In genomic region chr12:108146035-108146893, GRCh38 we compare ENCODE assay signal across 25 cellular contexts. TPM values are rescaled to one million over a fixed set of nuclear protein-coding genes. Genes with fewer than 3 reads are reported as not detected.
"Had no signal": no experiment of that assay in that cellular context is flagged by ENCODE, and none has a peak within 500 bp of the region (broad histone marks: within the 10 kb centered on the region; RNA-seq: fewer than 3 reads in every experiment).

No MANE protein-coding gene starts in this region.

- H3K79me2 ChIP-seq: hepatocyte had no signal

- H3K4me3 Mint-ChIP-seq: natural killer cell treated with Interleukin-12 subunit alpha and Interleukin-12 subunit beta and Interleukin-15 and Interleukin-18, amount 100 ng/mL, for 72 hours; stimulated activated naive CD8-positive, alpha-beta T cell treated with anti-CD3 and anti-CD28 coated beads, Interleukin-15, amount 100 ng/mL, for 72 hours; type B pancreatic cell had no signal

- H3K9me3 ChIP-seq: heart right ventricle, lower lobe of right lung, mucosa of descending colon, pancreas, psoas muscle, right lobe of liver, tibial nerve, uterus had no signal

- H3K9me3 Mint-ChIP-seq: natural killer cell treated with Interleukin-12 subunit alpha and Interleukin-12 subunit beta and Interleukin-15 and Interleukin-18, amount 100 ng/mL, for 72 hours; stimulated activated naive CD8-positive, alpha-beta T cell treated with anti-CD3 and anti-CD28 coated beads, Interleukin-15, amount 100 ng/mL, for 72 hours; type B pancreatic cell had no signal

- H3K27me3 ChIP-seq: hepatocyte, pancreas, right lobe of liver, tibial nerve, uterus had no signal

- H3K27ac Mint-ChIP-seq: naive thymus-derived CD4-positive, alpha-beta T cell; natural killer cell treated with Interleukin-12 subunit alpha and Interleukin-12 subunit beta and Interleukin-15 and Interleukin-18, amount 100 ng/mL, for 72 hours; stimulated activated naive CD8-positive, alpha-beta T cell treated with anti-CD3 and anti-CD28 coated beads, Interleukin-15, amount 100 ng/mL, for 72 hours; type B pancreatic cell had no signal

- H3K27ac ChIP-seq: hepatocyte, lower lobe of right lung, pancreas, psoas muscle, right lobe of liver, tibial nerve, uterus had no signal

- DNase-seq: heart right ventricle; islet precursor cell; left ventricle myocardium superior; lower lobe of right lung; mammary epithelial cell; mesendoderm; midbrain; mucosa of descending colon; naive thymus-derived CD4-positive, alpha-beta T cell; nucleus accumbens; pancreas; posterior cingulate gyrus; psoas muscle; right lobe of liver; stimulated activated CD4-positive, alpha-beta T cell treated with anti-CD3 and anti-CD28 coated beads, Interleukin-1b, Interleukin-23, amount 100 ng/mL, for 48 hours; stimulated activated CD4-positive, alpha-beta T cell treated with anti-CD3 and anti-CD28 coated beads, Interleukin-4, amount 100 ng/mL, for 1 hour; stimulated activated naive CD4-positive, alpha-beta T cell treated with Interleukin-2 at 50 U/mL for 16 hours; stimulated activated naive CD8-positive, alpha-beta T cell treated with anti-CD3 and anti-CD28 coated beads, Interleukin-15, amount 100 ng/mL, for 72 hours; uterus had no signal

- H3K36me3 ChIP-seq: heart right ventricle, lower lobe of right lung, pancreas, right lobe of liver, tibial nerve, uterus had no signal

- ATAC-seq: lower lobe of right lung; mucosa of descending colon; naive thymus-derived CD4-positive, alpha-beta T cell; natural killer cell treated with Interleukin-12 subunit alpha and Interleukin-12 subunit beta and Interleukin-15 and Interleukin-18, amount 100 ng/mL, for 72 hours; pancreas; psoas muscle; right lobe of liver; stimulated activated naive CD8-positive, alpha-beta T cell treated with anti-CD3 and anti-CD28 coated beads, Interleukin-15, amount 100 ng/mL, for 72 hours had no signal

- FAIRE-seq: pancreas had no signal

- H3K4me2 ChIP-seq: hepatocyte, smooth muscle cell had no signal

- H2AFZ ChIP-seq: hepatocyte had no signal

- H3K4me1 Mint-ChIP-seq: naive thymus-derived CD4-positive, alpha-beta T cell; stimulated activated naive CD8-positive, alpha-beta T cell treated with anti-CD3 and anti-CD28 coated beads, Interleukin-15, amount 100 ng/mL, for 72 hours had no signal

- H3K4me3 ChIP-seq: heart right ventricle, hepatocyte, lower lobe of right lung, mucosa of descending colon, pancreas, psoas muscle, right lobe of liver, smooth muscle cell, tibial nerve, uterus had no signal

- H3K4me1 ChIP-seq: lower lobe of right lung, pancreas, psoas muscle, right lobe of liver, uterus had no signal

- H3K36me3 Mint-ChIP-seq: natural killer cell treated with Interleukin-12 subunit alpha and Interleukin-12 subunit beta and Interleukin-15 and Interleukin-18, amount 100 ng/mL, for 72 hours; type B pancreatic cell had no signal

RNA-seq across cellular contexts. Expression of gene WSCD2, which starts 17.2 kb away (rescaled TPM):
- total RNA-seq: myocyte; naive thymus-derived CD4-positive, alpha-beta T cell; natural killer cell treated with Interleukin-12 subunit alpha and Interleukin-12 subunit beta and Interleukin-15 and Interleukin-18, amount 100 ng/mL, for 72 hours; right lobe of liver had no signal
- polyA plus RNA-seq: mammary epithelial cell; naive thymus-derived CD4-positive, alpha-beta T cell had no signal
